ENCODE assay signal across 29 cellular contexts in genomic region chr15:73321496-73322344, GRCh38. TPM values are rescaled to one million over a fixed set of nuclear protein-coding genes. Genes with fewer than 3 reads are reported as not detected.
DNase-seq lines count a peak whose midpoint lies in the region; ATAC-seq and TF ChIP-seq lines count a peak whose summit lies in the region.
"Had no signal": no experiment of that assay in that cellular context is flagged by ENCODE, and none has a peak within 500 bp of the region (broad histone marks: within the 10 kb centered on the region; RNA-seq: fewer than 3 reads in every experiment).

No MANE protein-coding gene starts in this region.

- H3K4me3 ChIP-seq in H7 (ENCODE audit: insufficient read depth, low read depth, low read length) (no peak overlapping the region), SJCRH30 (no peak overlapping the region), osteoblast (ENCODE audit: insufficient read depth, low read length) (no peak overlapping the region), ascending aorta (no peak overlapping the region)
- H3K4me3 ChIP-seq: GM12878, heart right ventricle, skin epidermis, testis had no signal

- H3K27ac ChIP-seq in SJCRH30 (no peak overlapping the region), osteoblast (ENCODE audit: low read depth, low read length) (no peak overlapping the region), ascending aorta (no peak overlapping the region)
- H3K27ac ChIP-seq: epithelial cell of prostate, heart right ventricle, KMS-11, skin epidermis, testis had no signal

- H3K9me3 ChIP-seq in SJCRH30 (replicated peaks) (no peaks in the 10 kb centered on the region), osteoblast (ENCODE audit: low read depth, low read length) (no peaks in the 10 kb centered on the region), ascending aorta (no peaks in the 10 kb centered on the region)
- H3K9me3 ChIP-seq: heart right ventricle, testis had no signal

- no peaks in the 10 kb centered on the region for H4K20me1 ChIP-seq in osteoblast (ENCODE audit: insufficient read depth, low read length)

- no peaks in the 10 kb centered on the region for H3K27me3 ChIP-seq in H7 (ENCODE audit: control insufficient read depth, insufficient read depth, low read length)
- H3K27me3 ChIP-seq in SJCRH30, result peaks cover 22% of the 10 kb centered on the region
- H3K27me3 ChIP-seq in osteoblast (ENCODE audit: insufficient read depth, low read length), result peaks cover 11% of the 10 kb centered on the region
- H3K27me3 ChIP-seq in ascending aorta, result no peaks in the 10 kb centered on the region
- H3K27me3 ChIP-seq: testis had no signal

- H2AFZ ChIP-seq in osteoblast (ENCODE audit: low read length), result no peak overlapping the region

- no peaks in the 10 kb centered on the region for H3K79me2 ChIP-seq in osteoblast (ENCODE audit: insufficient read depth, low read length)

- intact Hi-C loops in ascending aorta (cut with DNase I), result no loop called here
- intact Hi-C loops in sciatic nerve (cut with DNase I), result no loop called here

- H3K4me2 ChIP-seq in osteoblast (ENCODE audit: insufficient read depth, low read length), result no peak overlapping the region
- H3K4me2 ChIP-seq: KMS-11 had no signal

- no peak for TF ChIP-seq CTCF in osteoblast (IDR thresholded peaks at IDR 0.05; ENCODE audit: extremely low read depth, low read depth, low read length)
- TF ChIP-seq CTCF in ascending aorta (IDR thresholded peaks at IDR 0.05), result no peak

- peak; percentile 7 for DNase-seq in NCI-H1105 (lab: John Stamatoyannopoulos, UW)
- DNase-seq in NCI-H1105 treated with DMSO at 0.1 percent for 48 hours (lab: John Stamatoyannopoulos, UW), result no peak
- peak; percentile 51 for DNase-seq in H7
- DNase-seq in SJCRH30, result peak; percentile 33 to 49
- DNase-seq in osteoblast (ENCODE audit: insufficient read length, low spot score, missing footprints), result peak; percentile 47
- DNase-seq in ascending aorta (ENCODE audit: low spot score in 2 of 2), result no peak
- no peak for DNase-seq in inferior parietal cortex (ENCODE audit: extremely low spot score)
- no peak for DNase-seq in sciatic nerve (ENCODE audit: low spot score)
- DNase-seq: 8988T; activated CD8-positive, alpha-beta T cell treated with anti-CD3 and anti-CD28 coated beads, Interleukin-2, amount 10 ng/mL, durations not matched to agents 7 days and 5 days; activated T-cell treated with anti-CD3 and anti-CD28 coated beads, Interleukin-2, amount 50 U/mL, for 4 hours; DMS79; heart right ventricle; NCI-H2029; NCI-H774; PC-3; SIG-M5; stimulated activated CD4-positive, alpha-beta T cell treated with anti-CD3 and anti-CD28 coated beads, Interleukin-2, amount 100 ng/mL, for 24 hours; stimulated activated naive B cell treated with anti-CD40 and anti-IgM and Interleukin-4, amounts not matched to agents 10 μg/mL and 1 μg/mL and 100 μg/mL, for 72 hours; testis had no signal

- no peaks in the 10 kb centered on the region; the same call in 1 of the 2 replicates for H3K4me1 ChIP-seq in SJCRH30
- no peaks in the 10 kb centered on the region for H3K4me1 ChIP-seq in osteoblast (ENCODE audit: insufficient read depth, low read length)
- no peaks in the 10 kb centered on the region for H3K4me1 ChIP-seq in ascending aorta
- H3K4me1 ChIP-seq: testis had no signal

- H3K36me3 ChIP-seq in H7 (replicated peaks; ENCODE audit: control insufficient read depth, insufficient read depth, low read length) (peaks cover 3% of the 10 kb centered on the region), SJCRH30 (no peaks in the 10 kb centered on the region), osteoblast (ENCODE audit: insufficient read depth, low read length) (no peaks in the 10 kb centered on the region), ascending aorta (no peaks in the 10 kb centered on the region)

- no peak for ATAC-seq in sciatic nerve
- ATAC-seq: activated CD4-positive, CD25-positive, alpha-beta regulatory T cell treated with anti-CD3 and anti-CD28 coated beads, Interleukin-2, amount 50 U/mL, for 24 hours; activated CD8-positive, alpha-beta T cell treated with anti-CD3 and anti-CD28 coated beads, Interleukin-2, amount 10 ng/mL, durations not matched to agents 7 days and 5 days; activated T-cell treated with anti-CD3 and anti-CD28 coated beads, Interleukin-2, amount 50 U/mL, for 4 hours; GM12878; heart right ventricle; left lobe of liver; natural killer cell treated with Interleukin-12 subunit alpha and Interleukin-12 subunit beta and Interleukin-15 and Interleukin-18, amount 100 ng/mL, for 72 hours; PC-3; stimulated activated naive B cell treated with anti-CD40 and anti-IgM and Interleukin-4, amounts not matched to agents 10 μg/mL and 1 μg/mL and 100 μg/mL, for 72 hours had no signal

RNA-seq across cellular contexts. Expression of gene HCN4, which starts 47.0 kb away (rescaled TPM):
- total RNA-seq in H7 (2014; rRNA removed; shearing (Covaris generic)), result 5.2 and 8.3 TPM in 2 replicates
- total RNA-seq in SJCRH30 (2014; rRNA removed; shearing (Covaris generic)), result not detected in 2 replicates
- total RNA-seq in osteoblast, result not detected in 2 replicates
- not detected for total RNA-seq in ascending aorta
- not detected for total RNA-seq in sciatic nerve
- total RNA-seq: activated CD8-positive, alpha-beta T cell treated with anti-CD3 and anti-CD28 coated beads, Interleukin-2, amount 10 ng/mL, durations not matched to agents 7 days and 5 days; activated T-cell treated with anti-CD3 and anti-CD28 coated beads, Interleukin-2, amount 50 U/mL, for 4 hours; aorta; HT-29; left lobe of liver; natural killer cell treated with Interleukin-12 subunit alpha and Interleukin-12 subunit beta and Interleukin-15 and Interleukin-18, amount 100 ng/mL, for 72 hours; PC-3 had no signal

Comparison
In these comparisons a context has a peak if more than half of its experiments do, and no peak if none do; other contexts are left out.
1. DNase-seq: peak in NCI-H1105 (single experiment), H7 (single experiment), SJCRH30 (2 of 2) and osteoblast (single experiment); none in NCI-H1105 treated with DMSO at 0.1 percent for 48 hours (single experiment), ascending aorta (0 of 2), inferior parietal cortex (single experiment) and sciatic nerve (single experiment).